8 cellular contexts compared by ENCODE assay signal in the genomic region with DNA sequence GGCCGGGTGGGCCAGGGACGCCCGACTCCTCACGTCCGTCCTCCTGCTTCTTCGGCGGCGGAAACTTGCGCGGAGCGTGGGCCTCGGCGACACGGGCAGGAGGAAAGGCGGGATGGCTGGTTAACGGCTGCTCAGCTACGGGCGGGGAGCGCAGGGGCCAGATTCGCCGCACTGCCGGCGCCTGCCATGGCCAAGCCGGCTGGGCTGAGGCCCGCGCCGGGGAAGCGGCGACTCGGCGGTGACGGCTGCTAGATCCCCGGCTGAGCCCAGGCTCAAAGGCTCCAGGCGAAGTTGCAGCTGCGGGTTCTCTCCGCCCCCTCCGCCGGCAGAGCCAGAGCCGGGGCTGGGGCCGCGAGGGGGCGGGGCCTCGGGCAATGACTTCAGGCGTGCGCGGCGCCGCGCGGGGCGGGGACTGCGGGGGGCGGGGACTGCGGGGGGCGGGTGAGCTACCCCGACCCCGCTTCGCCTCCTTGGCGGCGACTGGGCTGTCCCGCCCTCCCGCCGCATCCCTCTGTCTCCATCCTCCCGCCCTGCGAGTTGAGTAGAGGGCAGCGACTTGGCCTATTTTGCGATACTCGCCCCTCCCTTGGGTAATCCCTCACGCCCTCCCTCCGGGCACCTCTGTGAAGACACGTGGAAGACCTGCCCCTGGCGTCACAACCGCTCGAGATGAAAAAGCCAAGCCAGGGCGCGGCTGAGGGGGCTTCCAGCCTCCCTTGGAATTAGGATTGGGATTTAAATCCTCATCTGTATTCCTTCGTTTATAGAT. TPM values are rescaled to one million over a fixed set of nuclear protein-coding genes. Genes with fewer than 3 reads are reported as not detected.
DNase-seq lines count a peak whose midpoint lies in the region; ATAC-seq, FAIRE-seq and TF ChIP-seq lines count a peak whose summit lies in the region.

A gene (minus strand): TSS at position 310 of the 769 bp plus-strand sequence. CDS start 322 bp downstream, outside the sequence.

- DNase-seq in AG04449 (ENCODE audit: low read depth, low spot score) (peak; percentile 23), NCI-H2196 treated with DMSO at 0.1 percent for 48 hours (lab: John Stamatoyannopoulos, UW; ENCODE audit: unreplicated experiment) (peak; percentile 78), T47D (ENCODE audit: low read depth in 1 of 2, low spot score in 1 of 2) (peak; percentile 79 to 84), small intestine (peak; percentile 79)

- ATAC-seq in GM18907 (IDR thresholded peaks at IDR 0.05; ENCODE audit: unreplicated experiment) (peak; percentile 89), HG03139 (IDR thresholded peaks at IDR 0.05; ENCODE audit: unreplicated experiment) (peak; percentile 89)

- H3K27me3 ChIP-seq in iPS-20b (ENCODE audit: insufficient read depth, low read length) (peaks cover 17% of the 10 kb centered on the region; the same call in 1 of the 2 replicates), small intestine (ENCODE audit: control insufficient read depth in 2 of 2, insufficient read depth in 2 of 2, low read length in 2 of 2) (no peaks in the 10 kb centered on the region)

- CTCF ChIA-PET in AG04449 (lab: Yijun Ruan, JAX), result interaction anchor here (0.8 kb wide), 1 partner anchor 14 kb away, joined by 4 read pairs; no protein-coding TSS in a partner anchor

- in situ Hi-C loops in T47D (cut with HindIII; ENCODE audit: low pct_unique_long_range_greater_than_20kb, low sequenced_read_pairs), result no loop called here

- TF ChIP-seq CTCF in AG04449 (IDR thresholded peaks at IDR 0.05; ENCODE audit: insufficient read depth, low read length, missing control alignments), result no peak
- no peak for TF ChIP-seq CTCF in VCaP (conservative IDR thresholded peaks at IDR 0.05)

- H3K4me1 ChIP-seq in iPS-20b (ENCODE audit: insufficient read depth, low read length) (peaks cover 6% of the 10 kb centered on the region), small intestine (ENCODE audit: control insufficient read depth in 2 of 2, insufficient read depth in 1 of 2, low read depth in 1 of 2, low read length in 1 of 2) (no peaks in the 10 kb centered on the region)

- H3K9me3 ChIP-seq in iPS-20b (ENCODE audit: insufficient read depth, low read depth, low read length), result no peaks in the 10 kb centered on the region
- no peaks in the 10 kb centered on the region for H3K9me3 ChIP-seq in small intestine (ENCODE audit: control insufficient read depth, low read depth)

- peak within 1 kb of the TSS; percentile 81; the same call in 1 of the 2 replicates for H3K9ac ChIP-seq in iPS-20b (ENCODE audit: low read depth, low read length)

- POLR2A ChIA-PET in AG04449 (lab: Yijun Ruan, JAX), result interaction anchor here (0.6 to 1.1 kb wide), 2 partner anchors 62 to 116 kb away, joined by 3 read pairs; no protein-coding TSS in a partner anchor

- H3K27ac ChIP-seq in VCaP (peak within 1 kb of the TSS; percentile 79), iPS-20b (ENCODE audit: low read length) (no peak within 1 kb of the TSS), small intestine (ENCODE audit: low read depth in 1 of 2, low read length in 1 of 2) (peak within 1 kb of the TSS; percentile 60 to 99)

- FAIRE-seq in small intestine (lab: Jason Lieb, UNC), result no peak

- H3K4me3 ChIP-seq in AG04449 (ENCODE audit: low read depth, low read length), result peak within 1 kb of the TSS; percentile 88
- H3K4me3 ChIP-seq in iPS-20b (ENCODE audit: low read length), result peak within 1 kb of the TSS; percentile 74
- peak within 1 kb of the TSS; percentile 62 to 79 for H3K4me3 ChIP-seq in small intestine (ENCODE audit: low read depth in 1 of 2, low read length in 2 of 2)

- WGBS in small intestine, 3 donors, result 0 to 1% (median 0%) methylated on average over 42 to 77 of the region's 77 CpGs

- H3K36me3 ChIP-seq in iPS-20b (ENCODE audit: insufficient read depth, low read depth, low read length) (no peaks in the 10 kb centered on the region), small intestine (ENCODE audit: control insufficient read depth in 2 of 2, insufficient read depth in 2 of 2, low read length in 2 of 2) (no peaks in the 10 kb centered on the region)

RNA-seq across cellular contexts. Expression of the gene that starts here (rescaled TPM):
- polyA plus RNA-seq in small intestine, result 1 to 10 TPM in 1 of 3 donors, under 1 TPM in 2; 0.22 to 1.1 (median 0.27) TPM

Comparison
In these comparisons a context has a peak if more than half of its experiments do, and no peak if none do; other contexts are left out.
1. DNase-seq: peak in every context shown above with its lines; median percentile 82 in T47D; 79 in small intestine; 78 in NCI-H2196 treated with DMSO at 0.1 percent for 48 hours; 23 in AG04449.